ENCODE assay signal across 9 cellular contexts in genomic region chr6:47647626-47648025, GRCh38. TPM values are rescaled to one million over a fixed set of nuclear protein-coding genes. Genes with fewer than 3 reads are reported as not detected.
"Had no signal": no experiment of that assay in that cellular context is flagged by ENCODE, and none has a peak within 500 bp of the region (broad histone marks: within the 10 kb centered on the region; RNA-seq: fewer than 3 reads in every experiment).

No MANE protein-coding gene starts in this region.

RNA-seq across cellular contexts. Expression of gene ADGRF4, which starts 50.8 kb away (rescaled TPM):
- total RNA-seq: left lobe of liver, left ventricle myocardium superior, lung microvascular endothelial cell, mesenteric fat pad, natural killer cell, occipital lobe, osteocyte, stomach, upper lobe of right lung had no signal
